In the genomic region with DNA sequence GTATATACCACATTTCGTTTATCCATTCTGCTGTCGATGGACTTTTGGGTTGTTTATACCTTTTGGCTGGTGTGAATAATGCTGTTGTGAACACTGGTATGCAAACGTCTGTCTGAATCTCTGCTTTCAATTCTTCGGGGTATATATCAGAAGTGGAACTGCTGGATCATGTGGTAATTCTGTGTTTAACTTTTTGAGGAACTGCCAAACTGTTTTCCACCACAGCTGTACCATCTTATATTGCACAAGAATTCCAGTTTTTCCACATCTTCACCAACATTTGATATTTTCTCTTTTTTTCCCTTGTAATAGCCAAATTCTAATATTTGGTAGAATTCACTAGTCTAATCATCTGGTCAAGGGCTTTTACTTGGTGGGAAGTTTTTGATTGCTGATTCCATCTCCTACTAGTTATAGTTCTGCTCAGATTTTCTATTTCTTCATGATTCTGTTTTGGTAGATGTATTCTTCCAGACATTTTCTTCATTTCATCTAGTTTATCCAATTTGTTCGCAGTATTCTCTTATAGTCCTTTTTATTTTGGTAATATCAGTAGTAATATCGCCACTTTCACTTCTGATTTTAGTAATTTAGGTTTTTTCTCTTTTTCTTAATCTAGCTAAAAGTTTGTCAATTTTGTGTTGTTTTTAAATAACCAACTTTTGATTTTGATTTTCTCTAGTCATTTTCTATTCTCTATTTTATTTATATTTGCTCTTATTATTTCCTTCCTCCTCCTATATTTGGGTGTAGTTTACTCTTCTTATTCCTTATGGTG, we compare ENCODE assay signal across 26 cellular contexts.
DNase-seq lines count a peak whose midpoint lies in the region; ATAC-seq, FAIRE-seq and TF ChIP-seq lines count a peak whose summit lies in the region.
"Had no signal": no experiment of that assay in that cellular context is flagged by ENCODE, and none has a peak within 500 bp of the region (broad histone marks: within the 10 kb centered on the region; RNA-seq: fewer than 3 reads in every experiment).

No MANE protein-coding gene starts in this region.

- ATAC-seq in HG02763 (IDR thresholded peaks at IDR 0.05; ENCODE audit: unreplicated experiment) = no peak
- no peak for ATAC-seq in HG03565 (IDR thresholded peaks at IDR 0.05; ENCODE audit: unreplicated experiment)
- ATAC-seq: effector memory CD8-positive, alpha-beta T cell; gastrocnemius medialis; left cardiac atrium; psoas muscle had no signal

- no peak overlapping the region for H3K4me3 ChIP-seq in neutrophil (ENCODE audit: low read depth in 1 of 2, low read length in 1 of 2)
- H3K4me3 ChIP-seq: gastrocnemius medialis, hepatocyte, MG63, psoas muscle, suprapubic skin had no signal

- H3K27me3 ChIP-seq in neutrophil = no peaks in the 10 kb centered on the region
- H3K27me3 ChIP-seq: brain microvascular endothelial cell, gastrocnemius medialis, hepatocyte, MG63, suprapubic skin had no signal

- FAIRE-seq in GM19239 (lab: Jason Lieb, UNC) = peak; percentile 23
- FAIRE-seq: H1 had no signal

- H3K27ac ChIP-seq in caudate nucleus (ENCODE audit: low read depth, low read length) = peak overlapping the region; percentile 54
- peak overlapping the region; percentile 26 for H3K27ac ChIP-seq in neutrophil
- H3K27ac ChIP-seq: brain microvascular endothelial cell, gastrocnemius medialis, hepatocyte, psoas muscle, suprapubic skin had no signal

- H3K9me3 ChIP-seq in neutrophil = no peaks in the 10 kb centered on the region
- H3K9me3 ChIP-seq: gastrocnemius medialis, suprapubic skin had no signal

- H3K4me1 ChIP-seq in neutrophil (ENCODE audit: control insufficient read depth in 1 of 2, insufficient read depth in 1 of 2, low read depth in 1 of 2, low read length in 1 of 2) = peaks cover 4 to 17% of the 10 kb centered on the region in 2 experiments
- H3K4me1 ChIP-seq: suprapubic skin had no signal

- DNase-seq in GM19239 (ENCODE audit: insufficient read length, low spot score) (no peak), MV-4-11 (lab: John Stamatoyannopoulos, UW) (peak; percentile 86), caudate nucleus (lab: John Stamatoyannopoulos, UW) (no peak), GOT3 (lab: John Stamatoyannopoulos, UW) (no peak), amniotic stem cell (lab: John Stamatoyannopoulos, UW) (no peak)
- DNase-seq: activated CD4-positive, alpha-beta T cell treated with anti-CD3 and anti-CD28 coated beads, Interleukin-2, amount 50 U/mL, for 4 hours; activated naive CD4-positive, alpha-beta T cell treated with Interleukin-2 at 50 U/mL for 16 hours; brain microvascular endothelial cell; CD4-positive, CD25-positive, alpha-beta regulatory T cell; effector memory CD8-positive, alpha-beta T cell; gastrocnemius medialis; left cardiac atrium; MG63; NCI-H146; NCI-H446 treated with DMSO at 0.1 percent for 48 hours; NCI-H82; psoas muscle; SHP77; stimulated activated CD4-positive, alpha-beta T cell treated with anti-CD3 and anti-CD28 coated beads, Interleukin-15, amount 100 ng/mL, for 24 hours; stimulated activated naive CD4-positive, alpha-beta T cell had no signal

- no peaks in the 10 kb centered on the region for H3K36me3 ChIP-seq in neutrophil
- H3K36me3 ChIP-seq: brain microvascular endothelial cell, gastrocnemius medialis, MG63, suprapubic skin had no signal

- TF ChIP-seq CTCF in neutrophil (IDR thresholded peaks at IDR 0.05) = no peak
